ENCODE assay signal across 26 cellular contexts in the genomic region with DNA sequence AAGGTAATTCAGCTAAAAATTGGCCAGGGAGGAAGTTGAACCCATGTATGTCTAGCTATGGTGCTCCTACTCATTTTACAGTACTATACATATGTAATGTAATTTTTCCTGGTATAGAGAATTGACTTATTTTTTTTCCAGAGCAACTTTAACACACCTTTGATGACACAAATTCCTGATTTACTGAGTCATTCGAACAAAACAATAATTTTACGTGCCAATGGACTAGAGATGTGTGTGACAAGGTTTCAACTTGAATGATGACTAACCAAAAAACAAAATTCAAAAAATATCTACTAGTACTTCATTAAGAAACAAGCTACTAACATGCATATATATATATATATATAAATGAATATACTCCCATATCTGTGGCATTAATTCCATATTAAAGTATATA.
DNase-seq lines count a peak whose midpoint lies in the region; ATAC-seq, FAIRE-seq and TF ChIP-seq lines count a peak whose summit lies in the region.
"Had no signal": no experiment of that assay in that cellular context is flagged by ENCODE, and none has a peak within 500 bp of the region (broad histone marks: within the 10 kb centered on the region; RNA-seq: fewer than 3 reads in every experiment).

No MANE protein-coding gene starts in this region.

- POLR2A ChIA-PET in CD4-positive, alpha-beta T cell (lab: Charles Lee), result no interaction called here

- H3K4me3 ChIP-seq in small intestine (ENCODE audit: low read depth in 1 of 2, low read length in 2 of 2), result no peak overlapping the region
- no peak overlapping the region for H3K4me3 ChIP-seq in pancreas
- H3K4me3 ChIP-seq: BLaER1 treated with 17β-estradiol and CSF1 and Interleukin-3, amounts not matched to agents 10 nM and 100 nM; GM23338; K562 had no signal

- intact Hi-C loops in CD4-positive, alpha-beta T cell (cut with DNase I, micrococcal nuclease), result no loop called here
- intact Hi-C loops in pancreas (cut with DNase I), result no loop called here

- 75 to 81% (median 76%) methylated on average over 2 of the region's 2 CpGs for WGBS in small intestine, 3 donors
- WGBS in pancreas, 2 donors, result 92 to 95% methylated on average over 2 of the region's 2 CpGs

- H3K9me3 ChIP-seq in small intestine (ENCODE audit: control insufficient read depth, low read depth) (no peaks in the 10 kb centered on the region), pancreas (no peaks in the 10 kb centered on the region)
- no peaks in the 10 kb centered on the region for H3K9me3 ChIP-seq in CD4-positive, alpha-beta T cell (ENCODE audit: control insufficient read depth, low read length)
- H3K9me3 ChIP-seq: BLaER1 treated with 17β-estradiol and CSF1 and Interleukin-3, amounts not matched to agents 10 nM and 100 nM; SK-N-SH had no signal

- peak; percentile 10 for FAIRE-seq in small intestine (lab: Jason Lieb, UNC)
- FAIRE-seq in pancreas (lab: Jason Lieb, UNC), result no peak
- FAIRE-seq: A204.1, GM18507, HTR-8/SVneo, K562 had no signal

- H3K9me3 Mint-ChIP-seq in CD4-positive, alpha-beta T cell, result no peaks in the 10 kb centered on the region
- H3K9me3 Mint-ChIP-seq: GM23338, H9, HFFc6 had no signal

- TF ChIP-seq CTCF in CD4-positive, alpha-beta T cell (IDR thresholded peaks at IDR 0.05), result no peak
- no peak for TF ChIP-seq CTCF in pancreas (IDR thresholded peaks at IDR 0.05)

- peak; percentile 49 for DNase-seq in LoVo (ENCODE audit: low spot score)
- DNase-seq in SW480 (ENCODE audit: low spot score), result peak; percentile 5
- DNase-seq in epithelial cell of prostate (ENCODE audit: low read depth, low spot score), result no peak
- DNase-seq in small intestine, result no peak
- DNase-seq in CD4-positive, alpha-beta T cell, result no peak
- DNase-seq in GM19238 (ENCODE audit: insufficient read length, low spot score), result no peak
- no peak for DNase-seq in pancreas
- DNase-seq: CD4-positive, alpha-beta memory T cell; COR-L47; DMS53; H9; HFFc6; NCI-H1048; NCI-H1417; NCI-H1694; NCI-H2029 treated with DMSO at 0.1 percent for 48 hours; NCI-H2227 treated with DMSO at 0.1 percent for 48 hours; NCI-H526 treated with DMSO at 0.1 percent for 48 hours; SK-N-SH had no signal

- CTCF ChIA-PET in CD4-positive, alpha-beta T cell (lab: Charles Lee), result no interaction called here

- H3K27ac ChIP-seq in epithelial cell of prostate (peak overlapping the region; percentile 32), small intestine (ENCODE audit: low read depth in 1 of 2, low read length in 1 of 2) (no peak overlapping the region), pancreas (no peak overlapping the region)
- H3K27ac ChIP-seq in CD4-positive, alpha-beta T cell (ENCODE audit: low read depth, low read length), result no peak overlapping the region
- H3K27ac ChIP-seq: BLaER1 treated with 17β-estradiol and CSF1 and Interleukin-3, amounts not matched to agents 10 nM and 100 nM had no signal

- no peak overlapping the region for H3K4me3 Mint-ChIP-seq in CD4-positive, alpha-beta T cell
- H3K4me3 Mint-ChIP-seq: CD4-positive, alpha-beta memory T cell; GM23338; H9; HFFc6 had no signal

- H3K4me1 Mint-ChIP-seq in CD4-positive, alpha-beta T cell (ENCODE audit: low read depth), result peaks cover 3% of the 10 kb centered on the region
- H3K4me1 Mint-ChIP-seq: GM23338, H9 had no signal

- H3K4me1 ChIP-seq in small intestine (ENCODE audit: control insufficient read depth in 2 of 2, insufficient read depth in 1 of 2, low read depth in 1 of 2, low read length in 1 of 2) (no peaks in the 10 kb centered on the region), pancreas (no peaks in the 10 kb centered on the region)

- ATAC-seq in CD4-positive, alpha-beta T cell (ENCODE audit: poor library complexity), result no peak
- ATAC-seq in pancreas, result no peak
- ATAC-seq: GM23338, K562, Panc1 had no signal

- H3K36me3 ChIP-seq in small intestine (ENCODE audit: control insufficient read depth in 2 of 2, insufficient read depth in 2 of 2, low read length in 2 of 2), result no peaks in the 10 kb centered on the region
- H3K36me3 ChIP-seq in pancreas, result no peaks in the 10 kb centered on the region
- H3K36me3 ChIP-seq: BLaER1 treated with 17β-estradiol and CSF1 and Interleukin-3, amounts not matched to agents 10 nM and 100 nM had no signal

- H3K27me3 ChIP-seq in small intestine (ENCODE audit: control insufficient read depth in 2 of 2, insufficient read depth in 2 of 2, low read length in 2 of 2) (no peaks in the 10 kb centered on the region), pancreas (no peaks in the 10 kb centered on the region)
- H3K27me3 ChIP-seq in CD4-positive, alpha-beta T cell (ENCODE audit: control insufficient read depth, insufficient read depth, low read length), result no peaks in the 10 kb centered on the region
- H3K27me3 ChIP-seq: BLaER1 treated with 17β-estradiol and CSF1 and Interleukin-3, amounts not matched to agents 10 nM and 100 nM had no signal

- no peak overlapping the region for H3K27ac Mint-ChIP-seq in CD4-positive, alpha-beta T cell
- H3K27ac Mint-ChIP-seq: CD4-positive, alpha-beta memory T cell; GM23338; H9; HFFc6 had no signal

- no peaks in the 10 kb centered on the region for H3K27me3 Mint-ChIP-seq in CD4-positive, alpha-beta T cell
- H3K27me3 Mint-ChIP-seq: CD4-positive, alpha-beta memory T cell had no signal

- no peaks in the 10 kb centered on the region for H3K36me3 Mint-ChIP-seq in CD4-positive, alpha-beta T cell (ENCODE audit: low read depth)
- H3K36me3 Mint-ChIP-seq: CD4-positive, alpha-beta memory T cell had no signal

Comparison
In these comparisons a context has a peak if more than half of its experiments do, and no peak if none do; other contexts are left out.
1. DNase-seq: peak in LoVo (single experiment) and SW480 (single experiment); none in epithelial cell of prostate (single experiment), small intestine (single experiment), CD4-positive, alpha-beta T cell (0 of 10), GM19238 (single experiment) and pancreas (0 of 6).